10 cellular contexts compared by ENCODE assay signal in the genomic region with DNA sequence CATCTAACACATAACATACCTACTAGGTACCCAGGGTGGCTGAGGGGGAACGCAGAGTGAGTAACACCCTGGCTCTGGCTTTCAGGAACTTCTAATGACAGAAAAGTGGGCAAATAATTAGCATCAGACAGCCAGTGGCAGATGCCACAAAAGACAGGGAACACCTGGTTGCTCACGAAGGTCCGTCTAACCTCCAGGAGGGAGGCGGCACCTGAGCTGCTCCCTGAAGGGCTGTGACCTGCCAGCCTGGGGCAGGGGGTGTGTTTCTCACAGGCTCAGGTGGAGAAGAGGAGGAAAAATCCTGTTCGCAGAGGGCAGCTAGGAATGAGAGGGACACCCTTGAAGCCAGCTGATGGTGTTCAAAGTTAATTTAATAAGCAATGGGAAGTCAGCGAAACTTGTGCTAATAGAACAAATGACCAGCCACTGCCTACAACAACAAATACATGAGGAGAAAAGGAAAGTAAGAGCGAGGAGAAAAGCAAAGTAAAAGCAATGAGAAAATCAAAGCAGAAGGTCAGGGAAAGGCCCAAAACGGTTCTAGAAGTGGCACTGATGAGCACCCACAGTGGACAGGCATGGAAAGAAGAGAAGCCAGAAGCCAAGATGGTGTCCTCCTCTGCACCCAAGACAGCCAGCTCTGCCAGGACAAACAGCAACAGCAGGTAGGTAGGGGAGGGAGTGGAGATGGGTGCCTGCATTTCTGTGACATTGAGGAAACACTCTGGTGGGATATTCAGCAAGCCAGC.
DNase-seq lines count a peak whose midpoint lies in the region; ATAC-seq and TF ChIP-seq lines count a peak whose summit lies in the region.
"Had no signal": no experiment of that assay in that cellular context is flagged by ENCODE, and none has a peak within 500 bp of the region (broad histone marks: within the 10 kb centered on the region; RNA-seq: fewer than 3 reads in every experiment).

No MANE protein-coding gene starts in this region.

- H3K9me3 ChIP-seq in liver (ENCODE audit: control insufficient read depth in 4 of 4, low read length in 3 of 4), result no peaks in the 10 kb centered on the region
- no peaks in the 10 kb centered on the region for H3K9me3 ChIP-seq in vagina

- no peak for TF ChIP-seq RAD21 in liver (IDR thresholded peaks at IDR 0.05)

- peaks cover 19 to 40% (median 31%) of the 10 kb centered on the region in 4 donors for H3K4me1 ChIP-seq in liver (ENCODE audit: control insufficient read depth in 4 of 4, insufficient read depth in 4 of 4, low read length in 3 of 4)
- peaks cover 94% of the 10 kb centered on the region for H3K4me1 ChIP-seq in vagina

- H3K4me3 ChIP-seq in liver (ENCODE audit: low read depth in 1 of 3, low read length in 3 of 3), result no peak overlapping the region
- no peak overlapping the region for H3K4me3 ChIP-seq in vagina

- no peaks in the 10 kb centered on the region for H3K27me3 ChIP-seq in liver (ENCODE audit: control insufficient read depth in 4 of 4, insufficient read depth in 4 of 4, low read length in 3 of 4)
- H3K27me3 ChIP-seq in vagina, result no peaks in the 10 kb centered on the region

- H3K9me3 Mint-ChIP-seq in activated naive CD4-positive, alpha-beta T cell treated with anti-CD3 and anti-CD28 coated beads, Interleukin-2, amount 10 ng/mL, durations not matched to agents 7 days and 5 days, result no peaks in the 10 kb centered on the region
- H3K9me3 Mint-ChIP-seq in activated CD4-positive, alpha-beta memory T cell treated with anti-CD3 and anti-CD28 coated beads for 36 hours, result no peaks in the 10 kb centered on the region

- DNase-seq in activated naive CD4-positive, alpha-beta T cell treated with anti-CD3 and anti-CD28 coated beads, Interleukin-2, amount 10 ng/mL, durations not matched to agents 7 days and 5 days, result no peak
- DNase-seq in activated naive CD4-positive, alpha-beta T cell (lab: John Stamatoyannopoulos, UW), result no peak
- DNase-seq in activated CD4-positive, alpha-beta memory T cell treated with anti-CD3 and anti-CD28 coated beads for 36 hours, result no peak
- DNase-seq in vagina (ENCODE audit: extremely low spot score in 2 of 2) (no peak), SK-N-DZ (ENCODE audit: low spot score) (no peak), globus pallidus (ENCODE audit: low spot score) (no peak)
- DNase-seq: NCI-H1436; NK-92 treated with Interleukin-12 subunit alpha and Interleukin-12 subunit beta, amount 100 ng/mL, for 24 hours had no signal

- ATAC-seq in HG03097 (IDR thresholded peaks at IDR 0.05; ENCODE audit: low FRiP score, unreplicated experiment), result no peak

- peak overlapping the region; percentile 14 for H3K27ac Mint-ChIP-seq in activated naive CD4-positive, alpha-beta T cell treated with anti-CD3 and anti-CD28 coated beads, Interleukin-2, amount 10 ng/mL, durations not matched to agents 7 days and 5 days
- H3K27ac Mint-ChIP-seq in activated CD4-positive, alpha-beta memory T cell treated with anti-CD3 and anti-CD28 coated beads for 36 hours, result peak overlapping the region; percentile 63

- no peak overlapping the region for H3K4me3 Mint-ChIP-seq in activated naive CD4-positive, alpha-beta T cell treated with anti-CD3 and anti-CD28 coated beads, Interleukin-2, amount 10 ng/mL, durations not matched to agents 7 days and 5 days
- H3K4me3 Mint-ChIP-seq in activated CD4-positive, alpha-beta memory T cell treated with anti-CD3 and anti-CD28 coated beads for 36 hours, result no peak overlapping the region

- POLR2A ChIA-PET in activated CD4-positive, alpha-beta memory T cell treated with anti-CD3 and anti-CD28 coated beads for 36 hours (lab: Charles Lee), result interaction anchor here (1.1 kb wide), 1 partner anchor 12 kb away, joined by 4 read pairs; no protein-coding TSS in a partner anchor

- TF ChIP-seq CTCF in liver (IDR thresholded peaks at IDR 0.05; ENCODE audit: low read depth, low read length, missing input control) (no peak), vagina (IDR thresholded peaks at IDR 0.05) (no peak)

- H3K27ac ChIP-seq in liver (ENCODE audit: low read depth in 1 of 2, low read length in 2 of 2), result peak overlapping the region; percentile 11 to 52
- peak overlapping the region; percentile 67 for H3K27ac ChIP-seq in vagina

- 77% methylated on average over 8 of the region's 8 CpGs for WGBS in liver

- H3K36me3 Mint-ChIP-seq in activated naive CD4-positive, alpha-beta T cell treated with anti-CD3 and anti-CD28 coated beads, Interleukin-2, amount 10 ng/mL, durations not matched to agents 7 days and 5 days, result peaks cover 16% of the 10 kb centered on the region
- peaks cover 7% of the 10 kb centered on the region for H3K36me3 Mint-ChIP-seq in activated CD4-positive, alpha-beta memory T cell treated with anti-CD3 and anti-CD28 coated beads for 36 hours

- H3K36me3 ChIP-seq in liver (ENCODE audit: control insufficient read depth in 4 of 4, insufficient read depth in 3 of 4, low read depth in 1 of 4, low read length in 3 of 4), result peaks cover 0 to under 1% (median 0%) of the 10 kb centered on the region in 4 donors
- no peaks in the 10 kb centered on the region for H3K36me3 ChIP-seq in vagina

- no peak for TF ChIP-seq POLR2A in vagina (IDR thresholded peaks at IDR 0.05)

- CTCF ChIA-PET in activated naive CD4-positive, alpha-beta T cell treated with anti-CD3 and anti-CD28 coated beads, Interleukin-2, amount 10 ng/mL, durations not matched to agents 7 days and 5 days (lab: Charles Lee), result no interaction called here
- CTCF ChIA-PET in activated CD4-positive, alpha-beta memory T cell treated with anti-CD3 and anti-CD28 coated beads for 36 hours (lab: Charles Lee), result interaction anchor here (1.4 kb wide), 1 partner anchor 19 kb away, joined by 3 read pairs; no protein-coding TSS in a partner anchor

- no peak overlapping the region for H3K9ac ChIP-seq in liver (ENCODE audit: low read depth in 1 of 2, low read length in 2 of 2)

- no peaks in the 10 kb centered on the region for H3K27me3 Mint-ChIP-seq in activated naive CD4-positive, alpha-beta T cell treated with anti-CD3 and anti-CD28 coated beads, Interleukin-2, amount 10 ng/mL, durations not matched to agents 7 days and 5 days
- no peaks in the 10 kb centered on the region for H3K27me3 Mint-ChIP-seq in activated CD4-positive, alpha-beta memory T cell treated with anti-CD3 and anti-CD28 coated beads for 36 hours

- H3K4me1 Mint-ChIP-seq in activated naive CD4-positive, alpha-beta T cell treated with anti-CD3 and anti-CD28 coated beads, Interleukin-2, amount 10 ng/mL, durations not matched to agents 7 days and 5 days, result peaks cover 60% of the 10 kb centered on the region
- peaks cover 87% of the 10 kb centered on the region for H3K4me1 Mint-ChIP-seq in activated CD4-positive, alpha-beta memory T cell treated with anti-CD3 and anti-CD28 coated beads for 36 hours (ENCODE audit: low read depth)

- intact Hi-C loops in activated CD4-positive, alpha-beta memory T cell treated with anti-CD3 and anti-CD28 coated beads for 36 hours (cut with micrococcal nuclease), result no loop called here
- intact Hi-C loops in vagina (cut with DNase I), result loop anchor here (10.0 kb wide), 1 partner anchor 85 kb away; the partner anchor contains the start of gene STK24

TF ChIP-seq in liver, 16 proteins besides CTCF, POLR2A, EP300 and RAD21 (continues in another document):
- TF ChIP-seq ATF3 (IDR thresholded peaks at IDR 0.05) (no peak), GABPA (IDR thresholded peaks at IDR 0.05 in 1 of 2, conservative IDR thresholded peaks at IDR 0.05 in 1 of 2) (no peak), NR2F2 (IDR thresholded peaks at IDR 0.05) (no peak), REST (IDR thresholded peaks at IDR 0.05) (no peak), HNF4A (conservative IDR thresholded peaks at IDR 0.05) (no peak), YY1 (IDR thresholded peaks at IDR 0.05) (no peak), JUND (IDR thresholded peaks at IDR 0.05) (no peak), TAF1 (conservative IDR thresholded peaks at IDR 0.05) (no peak), EGR1 (IDR thresholded peaks at IDR 0.05; ENCODE audit: low read depth in 2 of 2) (no peak), RXRA (IDR thresholded peaks at IDR 0.05) (no peak), FOXA2 (IDR thresholded peaks at IDR 0.05) (no peak), MAX (IDR thresholded peaks at IDR 0.05) (no peak), HNF4G (IDR thresholded peaks at IDR 0.05) (no peak), FOXA1 (IDR thresholded peaks at IDR 0.05) (no peak)
